ENCODE assay signal across 8 cellular contexts in the genomic region with DNA sequence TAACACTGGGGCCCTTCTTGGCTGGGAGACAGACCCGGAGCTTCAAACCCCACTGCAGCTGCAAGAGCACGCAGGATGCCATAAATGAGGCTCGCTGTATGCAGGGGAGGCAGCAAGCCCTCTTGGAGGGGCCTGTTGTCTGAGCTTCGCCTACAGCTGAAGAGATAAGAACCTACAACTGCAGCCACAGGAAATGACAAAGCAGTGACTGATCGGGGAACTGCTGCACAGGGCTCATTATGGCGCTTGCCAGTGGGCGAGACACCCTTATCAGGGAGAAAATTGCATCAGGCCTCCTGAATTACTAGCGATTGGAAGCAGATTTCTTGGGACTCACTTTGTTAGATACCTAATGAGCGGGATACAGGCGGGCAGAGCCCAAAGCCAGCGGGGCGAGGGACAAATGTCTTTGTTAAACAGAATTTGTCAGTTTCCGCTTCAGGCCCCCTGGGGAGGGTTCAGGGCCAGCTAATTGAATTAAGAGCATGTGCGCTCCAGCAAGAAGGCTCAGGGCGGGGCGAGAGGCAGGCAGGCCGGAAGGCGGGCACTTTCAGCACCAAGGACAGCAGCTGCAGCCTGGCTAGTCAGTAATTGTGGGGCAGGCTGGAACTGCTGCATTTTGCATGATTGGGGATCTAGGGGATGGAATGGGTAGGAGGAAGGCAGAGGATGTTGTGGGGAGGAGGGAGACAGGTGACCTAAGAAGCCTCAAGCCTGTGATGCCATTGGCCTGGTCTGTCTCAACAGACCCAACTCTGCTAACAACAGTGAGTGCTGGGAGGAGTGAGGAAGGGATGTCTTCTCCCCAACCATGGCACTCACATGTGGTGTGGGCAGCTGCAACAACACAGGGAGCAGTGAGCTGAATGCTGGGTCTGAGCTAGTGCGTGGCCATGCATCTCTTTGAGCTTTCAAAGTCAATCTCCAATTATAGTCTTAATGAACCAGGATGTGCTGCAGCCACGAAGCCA. TPM values are rescaled to one million over a fixed set of nuclear protein-coding genes. Genes with fewer than 3 reads are reported as not detected.
DNase-seq lines count a peak whose midpoint lies in the region; ATAC-seq and TF ChIP-seq lines count a peak whose summit lies in the region.

No MANE protein-coding gene starts in this region.

- no peak overlapping the region for H3K4me3 Mint-ChIP-seq in osteocyte (ENCODE audit: unreplicated experiment)

- peaks cover 59% of the 10 kb centered on the region for H3K4me1 ChIP-seq in BE2C
- no peaks in the 10 kb centered on the region for H3K4me1 ChIP-seq in transverse colon

- H3K9me3 ChIP-seq in BE2C (no peaks in the 10 kb centered on the region), transverse colon (no peaks in the 10 kb centered on the region)

- TF ChIP-seq EP300 in transverse colon (IDR thresholded peaks at IDR 0.05; ENCODE audit: low read depth), result no peak

- no peak for TF ChIP-seq POLR2A in transverse colon (IDR thresholded peaks at IDR 0.05)

- peak overlapping the region; percentile 3; the same call in 1 of the 2 replicates for H3K4me3 ChIP-seq in BE2C (ENCODE audit: low read depth, low read length)
- no peak overlapping the region for H3K4me3 ChIP-seq in transverse colon

- H3K27ac Mint-ChIP-seq in osteocyte (ENCODE audit: unreplicated experiment), result no peak overlapping the region

- no peaks in the 10 kb centered on the region for H3K9me3 Mint-ChIP-seq in osteocyte (ENCODE audit: unreplicated experiment)

- no peaks in the 10 kb centered on the region for H3K4me1 Mint-ChIP-seq in osteocyte (ENCODE audit: unreplicated experiment)

- TF ChIP-seq CTCF in BE2C (IDR thresholded peaks at IDR 0.05; ENCODE audit: low read depth, low read length) (no peak), osteocyte (IDR thresholded peaks at IDR 0.05) (no peak), transverse colon (IDR thresholded peaks at IDR 0.05) (no peak)

- 6 to 12% methylated on average over 9 to 20 of the region's 20 CpGs for WGBS in transverse colon (ENCODE audit: low coverage in 1 of 2), 2 donors

- no peak for ATAC-seq in GM19328 (IDR thresholded peaks at IDR 0.05; ENCODE audit: unreplicated experiment)

- H3K27me3 Mint-ChIP-seq in osteocyte (ENCODE audit: unreplicated experiment), result peaks cover 50% of the 10 kb centered on the region

- intact Hi-C loops in transverse colon (cut with DNase I; ENCODE audit: low total_unique reads), result no loop called here

- in situ Hi-C loops in transverse colon (cut with MboI; ENCODE audit: low pct_ligation_motif_present in 1 of 4, low pct_unique_long_range_greater_than_20kb in 1 of 4, low sequenced_read_pairs in 3 of 4), result no loop called here

- H3K27me3 ChIP-seq in BE2C, result no peaks in the 10 kb centered on the region
- H3K27me3 ChIP-seq in transverse colon, result peaks cover 5% of the 10 kb centered on the region

- no peak overlapping the region for H3K27ac ChIP-seq in transverse colon

- peak; percentile 99 for DNase-seq in BE2C
- DNase-seq in HS-27A (ENCODE audit: low read depth), result peak; percentile 80
- DNase-seq in RPMI7951 (ENCODE audit: low read depth), result peak; percentile 82
- peak; percentile 21 for DNase-seq in activated T-helper 9 cell treated with anti-CD3 and anti-CD28 coated beads, Interleukin-2, amount 50 U/mL, for 16 hours (ENCODE audit: low read depth)
- DNase-seq in germinal center (ENCODE audit: low spot score), result peak; percentile 81
- peak; percentile 94 for DNase-seq in osteocyte (ENCODE audit: extremely low spot score, unreplicated experiment)
- DNase-seq in transverse colon, result peak; percentile 66

- peaks cover 6% of the 10 kb centered on the region for H3K36me3 ChIP-seq in BE2C
- H3K36me3 ChIP-seq in transverse colon, result no peaks in the 10 kb centered on the region

- no peaks in the 10 kb centered on the region for H3K36me3 Mint-ChIP-seq in osteocyte (ENCODE audit: unreplicated experiment)

RNA-seq across cellular contexts. Expression of a gene that starts 55.3 kb away (rescaled TPM):
- 8.9 TPM for polyA plus RNA-seq in BE2C (2012; ENCODE audit: insufficient read depth, insufficient read length, low read depth)
- 1.1 and 2.1 TPM in 2 replicates for total RNA-seq in RPMI7951 (2014; rRNA removed; shearing (Covaris generic))
- not detected in 2 replicates for total RNA-seq in osteocyte
- under 1 TPM in 1 of 4 donors, not detected in 3; 0.16 TPM for total RNA-seq in transverse colon

Comparison
In these comparisons a context has a peak if more than half of its experiments do, and no peak if none do; other contexts are left out.
1. DNase-seq: peak in every context shown above with its lines; median percentile 99 in BE2C; 94 in osteocyte; 82 in RPMI7951; 81 in germinal center; 80 in HS-27A; 66 in transverse colon; 21 in activated T-helper 9 cell treated with anti-CD3 and anti-CD28 coated beads, Interleukin-2, amount 50 U/mL, for 16 hours.